In genomic region chr13:36346222-36347083, GRCh38 we compare ENCODE assay signal across 8 cellular contexts. TPM values are rescaled to one million over a fixed set of nuclear protein-coding genes. Genes with fewer than 3 reads are reported as not detected.
DNase-seq lines count a peak whose midpoint lies in the region; TF ChIP-seq lines count a peak whose summit lies in the region.

Gene SPART (minus strand): TSS chr13:36346394. CDS start chr13:36335830, 10,564 bp downstream.

- peaks cover 35% of the 10 kb centered on the region for H3K4me1 Mint-ChIP-seq in activated naive CD8-positive, alpha-beta T cell (ENCODE audit: low read depth)

- TF ChIP-seq CTCF in HFF-Myc (IDR thresholded peaks at IDR 0.05; ENCODE audit: low read depth, low read length, missing control alignments) = peak; percentile 95

- H3K27ac Mint-ChIP-seq in activated naive CD8-positive, alpha-beta T cell = peak within 1 kb of the TSS; percentile 92

- peak within 1 kb of the TSS; percentile 93 for H3K4me3 Mint-ChIP-seq in activated naive CD8-positive, alpha-beta T cell

- H3K4me3 ChIP-seq in HFF-Myc (replicated peaks; ENCODE audit: low read depth, low read length) = peak within 1 kb of the TSS; percentile 66

- peak; percentile 93 for DNase-seq in GM03348 (ENCODE audit: low spot score)
- peak; percentile 79 for DNase-seq in HFF-Myc (ENCODE audit: extremely low read depth, low read depth)
- peak; percentile 61 for DNase-seq in NAMALWA (ENCODE audit: low spot score)
- peak; percentile 89 for DNase-seq in SKM-1 treated with dmso at 0.1 percent for 144 hours (lab: John Stamatoyannopoulos, UW; ENCODE audit: unreplicated experiment)
- peak; percentile 70 for DNase-seq in glomerular endothelial cell (ENCODE audit: extremely low read depth, low read depth, low spot score)
- peak in 55 of 56 donors; percentile 82 to 100 (median 96) for DNase-seq in nucleus accumbens (lab: John Stamatoyannopoulos, UW)
- peak; percentile 99 for DNase-seq in superior temporal gyrus (ENCODE audit: extremely low spot score)

- no peaks in the 10 kb centered on the region for H3K36me3 Mint-ChIP-seq in activated naive CD8-positive, alpha-beta T cell

- H3K27me3 Mint-ChIP-seq in activated naive CD8-positive, alpha-beta T cell = no peaks in the 10 kb centered on the region

- H3K9me3 Mint-ChIP-seq in activated naive CD8-positive, alpha-beta T cell (ENCODE audit: low read depth) = no peaks in the 10 kb centered on the region

RNA-seq across cellular contexts. Expression of gene SPART, which starts in this region (rescaled TPM):
- 63.0 and 67.9 TPM in 2 replicates for total RNA-seq in glomerular endothelial cell

Comparison
In these comparisons a context has a peak if more than half of its experiments do, and no peak if none do; other contexts are left out.
1. Peak in every context shown above with its lines: DNase-seq and H3K4me3 ChIP-seq.